ENCODE assay signal across 13 cellular contexts in the genomic region with DNA sequence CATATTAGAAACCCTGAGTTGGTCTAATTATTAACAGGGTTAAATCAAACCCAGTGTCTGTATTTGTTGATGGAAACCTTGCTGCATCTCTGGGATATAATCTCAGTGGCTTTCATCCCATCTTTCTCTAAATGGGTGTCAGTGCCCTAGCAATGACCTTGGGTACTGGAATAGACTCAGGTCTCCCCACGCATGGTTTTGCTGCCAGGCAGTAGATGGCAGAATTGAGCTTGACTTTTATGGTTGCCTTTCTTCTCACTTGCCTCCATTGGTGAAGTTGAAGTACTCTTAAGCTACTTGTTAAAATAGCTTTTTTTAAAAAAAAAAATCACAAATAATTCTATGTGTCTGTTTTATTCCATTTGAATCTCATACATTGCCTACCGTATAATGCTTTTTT.
DNase-seq lines count a peak whose midpoint lies in the region; ATAC-seq and TF ChIP-seq lines count a peak whose summit lies in the region.
"Had no signal": no experiment of that assay in that cellular context is flagged by ENCODE, and none has a peak within 500 bp of the region (broad histone marks: within the 10 kb centered on the region; RNA-seq: fewer than 3 reads in every experiment).

No MANE protein-coding gene starts in this region.

- H3K9ac ChIP-seq in smooth muscle cell (ENCODE audit: low read depth) = no peak overlapping the region

- H3K36me3 ChIP-seq in breast epithelium (no peaks in the 10 kb centered on the region), smooth muscle cell (ENCODE audit: low read depth) (no peaks in the 10 kb centered on the region)
- H3K36me3 ChIP-seq: upper lobe of left lung had no signal

- no peaks in the 10 kb centered on the region for H3K4me1 Mint-ChIP-seq in MCF 10A (ENCODE audit: insufficient read depth, unreplicated experiment)
- H3K4me1 Mint-ChIP-seq: B cell had no signal

- BruUV-seq in MCF 10A (replicated peaks; lab: Mats Ljungman, UMichigan) = no TSS peak

- POLR2A ChIA-PET in MCF 10A (lab: Yijun Ruan, JAX) = interaction anchor here (0.7 to 1.3 kb wide), 3 partner anchors 19 to 346 kb away, joined by 3 to 4 read pairs (median 4); no protein-coding TSS in a partner anchor

- 95% methylated on average over 2 of the region's 2 CpGs for WGBS in smooth muscle cell (ENCODE audit: low lambda C conversion rate)

- H4K20me1 ChIP-seq in smooth muscle cell (ENCODE audit: low read depth) = no peaks in the 10 kb centered on the region

- H3K36me3 Mint-ChIP-seq in MCF 10A (ENCODE audit: insufficient read depth, unreplicated experiment) = no peaks in the 10 kb centered on the region

- H3K79me2 ChIP-seq in smooth muscle cell (ENCODE audit: low read depth) = no peaks in the 10 kb centered on the region

- H3K27me3 Mint-ChIP-seq in MCF 10A (ENCODE audit: insufficient read depth, unreplicated experiment) = no peaks in the 10 kb centered on the region
- H3K27me3 Mint-ChIP-seq: B cell had no signal

- no peaks in the 10 kb centered on the region for H3K9me3 Mint-ChIP-seq in MCF 10A (ENCODE audit: unreplicated experiment)

- no peak overlapping the region for H2AFZ ChIP-seq in smooth muscle cell (ENCODE audit: low read depth)

- CTCF ChIA-PET in MCF 10A (lab: Yijun Ruan, JAX) = interaction anchor here (0.6 to 8.7 kb wide), 11 partner anchors 11 to 1835 kb away, joined by 3 to 67 read pairs (median 6); no protein-coding TSS in a partner anchor

- peaks cover 0 to 4% of the 10 kb centered on the region in 2 donors for H3K9me3 ChIP-seq in breast epithelium
- no peaks in the 10 kb centered on the region for H3K9me3 ChIP-seq in smooth muscle cell (replicated peaks; ENCODE audit: low read depth)
- H3K9me3 ChIP-seq: upper lobe of left lung had no signal

- H3K4me2 ChIP-seq in smooth muscle cell = no peak overlapping the region

- no peak for TF ChIP-seq POLR2A in breast epithelium (IDR thresholded peaks at IDR 0.05)

- no peak for ATAC-seq in GM18868 (IDR thresholded peaks at IDR 0.05; ENCODE audit: unreplicated experiment)

- H3K4me3 ChIP-seq in breast epithelium (no peak overlapping the region), LNCaP clone FGC (ENCODE audit: low read depth, low read length) (no peak overlapping the region), retinal pigment epithelial cell (ENCODE audit: low read length) (no peak overlapping the region), smooth muscle cell (no peak overlapping the region)
- H3K4me3 ChIP-seq: lung, upper lobe of left lung had no signal

- H3K27ac Mint-ChIP-seq in MCF 10A (ENCODE audit: low read depth, unreplicated experiment) = no peak overlapping the region
- H3K27ac Mint-ChIP-seq: B cell had no signal

- peaks cover 18% of the 10 kb centered on the region for H3F3A ChIP-seq in smooth muscle cell (ENCODE audit: low read depth)

- DNase-seq in MCF 10A (ENCODE audit: unreplicated experiment) (peak; percentile 28), breast epithelium (ENCODE audit: low spot score in 2 of 2) (no peak), LNCaP clone FGC (ENCODE audit: low read depth) (no peak), amniotic epithelial cell (ENCODE audit: low read depth) (peak; percentile 22), retinal pigment epithelial cell (ENCODE audit: low read depth) (no peak), hypothalamus (lab: John Stamatoyannopoulos, UW) (no peak), smooth muscle cell (lab: John Stamatoyannopoulos, UW; ENCODE audit: unreplicated experiment) (no peak)
- DNase-seq: activated effector memory CD4-positive, alpha-beta T cell treated with anti-CD3 and anti-CD28 coated beads, Interleukin-2, amount 50 U/mL, for 16 hours; KG1; upper lobe of left lung had no signal

- intact Hi-C loops in MCF 10A (cut with micrococcal nuclease) (no loop called here), breast epithelium (cut with DNase I; ENCODE audit: low total_unique reads) (no loop called here)

- H3K27ac ChIP-seq in breast epithelium (no peak overlapping the region), smooth muscle cell (ENCODE audit: low read depth) (no peak overlapping the region)
- H3K27ac ChIP-seq: upper lobe of left lung had no signal

- TF ChIP-seq CTCF in MCF 10A (IDR thresholded peaks at IDR 0.05; ENCODE audit: unreplicated experiment) (peak; percentile 9), breast epithelium (IDR thresholded peaks at IDR 0.05) (no peak), LNCaP clone FGC (IDR thresholded peaks at IDR 0.05; ENCODE audit: control insufficient read depth, extremely low read depth, insufficient read depth) (peak; percentile 22; the same call in 1 of the 2 replicates), retinal pigment epithelial cell (conservative IDR thresholded peaks at IDR 0.05; ENCODE audit: low read depth, low read length) (peak; percentile 24), smooth muscle cell (IDR thresholded peaks at IDR 0.05; ENCODE audit: borderline replicate concordance, insufficient read depth, poor library complexity, severe bottlenecking) (no peak)

- no peak overlapping the region for H3K4me3 Mint-ChIP-seq in MCF 10A (ENCODE audit: unreplicated experiment)
- H3K4me3 Mint-ChIP-seq: B cell had no signal

- H3K4me1 ChIP-seq in breast epithelium (no peaks in the 10 kb centered on the region), smooth muscle cell (ENCODE audit: low read depth) (peaks cover 8% of the 10 kb centered on the region)
- H3K4me1 ChIP-seq: upper lobe of left lung had no signal

- H3K27me3 ChIP-seq in breast epithelium (no peaks in the 10 kb centered on the region), smooth muscle cell (ENCODE audit: low read depth) (no peaks in the 10 kb centered on the region)
- H3K27me3 ChIP-seq: upper lobe of left lung had no signal

Comparison
In these comparisons a context has a peak if more than half of its experiments do, and no peak if none do; other contexts are left out.
1. DNase-seq: peak in MCF 10A (single experiment) and amniotic epithelial cell (single experiment); none in breast epithelium (0 of 2), LNCaP clone FGC (single experiment), retinal pigment epithelial cell (single experiment), hypothalamus (0 of 51) and smooth muscle cell (single experiment).
2. CTCF ChIP-seq: peak in MCF 10A (single experiment), LNCaP clone FGC (single experiment) and retinal pigment epithelial cell (single experiment); none in breast epithelium (0 of 3) and smooth muscle cell (single experiment).